Comparison of ENCODE assay signal across 19 cellular contexts in the genomic region with DNA sequence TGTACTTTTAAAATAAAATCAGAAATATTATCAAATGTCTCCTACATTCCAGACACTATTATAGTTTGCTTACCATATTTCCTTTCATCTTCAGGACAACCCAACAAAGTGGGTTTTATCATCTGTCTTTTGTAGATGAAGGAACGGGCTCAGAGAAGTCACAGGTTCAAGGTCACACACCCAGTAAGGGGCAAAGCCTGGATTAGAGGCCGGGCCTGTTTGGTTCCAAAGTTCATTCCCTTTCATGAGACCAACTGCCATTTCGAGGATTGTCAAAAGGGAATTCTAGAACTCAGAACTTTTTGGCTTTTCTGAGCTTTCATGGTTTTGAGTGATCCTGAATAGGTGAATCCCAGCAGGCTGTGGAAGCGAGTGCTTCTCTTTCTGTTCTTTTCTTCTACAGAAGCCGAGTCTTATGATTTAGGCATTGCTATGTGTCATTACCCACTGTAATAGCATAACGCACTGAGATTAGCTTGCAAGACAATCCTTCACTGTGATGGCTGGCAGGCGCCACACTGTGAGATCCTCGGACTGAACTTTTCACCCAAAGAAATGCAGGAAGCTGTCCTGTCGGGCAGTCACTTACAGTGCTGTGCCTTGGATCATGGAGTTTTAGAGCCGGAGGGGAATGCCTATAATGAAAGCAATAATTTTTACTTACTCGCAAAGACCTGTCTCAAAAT. TPM values are rescaled to one million over a fixed set of nuclear protein-coding genes. Genes with fewer than 3 reads are reported as not detected.
A peak's percentile ranks its signal among the peaks of the same experiment; 100 is the strongest.
DNase-seq lines count a peak whose midpoint lies in the region; ATAC-seq, FAIRE-seq and TF ChIP-seq lines count a peak whose summit lies in the region.
"Had no signal": no experiment of that assay in that cellular context is flagged by ENCODE, and none has a peak within 500 bp of the region (broad histone marks: within the 10 kb centered on the region; RNA-seq: fewer than 3 reads in every experiment).

No MANE protein-coding gene starts in this region.

- H3K79me2 ChIP-seq in GM23248 (ENCODE audit: insufficient read depth) (no peaks in the 10 kb centered on the region), SK-N-SH (ENCODE audit: insufficient read depth) (no peaks in the 10 kb centered on the region), H1 (ENCODE audit: control insufficient read depth in 1 of 2, insufficient read depth in 2 of 2, low read length in 2 of 2) (no peaks in the 10 kb centered on the region)

- TF ChIP-seq CTCF in SK-N-SH (IDR thresholded peaks at IDR 0.05), result no peak
- TF ChIP-seq CTCF in H1 (IDR thresholded peaks at IDR 0.05; ENCODE audit: control extremely low read depth in 1 of 3, insufficient read depth in 1 of 3, low read depth in 1 of 3, low read length in 3 of 3), result no peak

- H3K4ac ChIP-seq in H1 (replicated peaks; ENCODE audit: insufficient read length, low read depth, low read length), result no peak overlapping the region

- H2AK5ac ChIP-seq in H1 (ENCODE audit: low read depth, low read length), result no peak overlapping the region

- H2BK120ac ChIP-seq in H1 (replicated peaks; ENCODE audit: low read depth, low read length), result no peak overlapping the region

- H2BK20ac ChIP-seq in H1 (ENCODE audit: low read length), result no peak overlapping the region

- no peak for TF ChIP-seq RAD21 in SK-N-SH (IDR thresholded peaks at IDR 0.05; ENCODE audit: low read length)
- TF ChIP-seq RAD21 in H1 (IDR thresholded peaks at IDR 0.05 in 1 of 2, conservative IDR thresholded peaks at IDR 0.05 in 1 of 2; ENCODE audit: low read depth in 2 of 2, low read length in 2 of 2), result no peak

- H3K27ac ChIP-seq in GM23248 (peak overlapping the region; percentile 22; the same call in 1 of the 2 replicates), SK-N-SH (ENCODE audit: low read depth in 2 of 2, low read length in 1 of 2) (peak overlapping the region; percentile 9 to 87; a peak in 3 of 4 replicates), H1 (ENCODE audit: low read depth, low read length) (no peak overlapping the region)
- H3K27ac ChIP-seq: adrenal gland, right lobe of liver had no signal

- H3K9me3 ChIP-seq in GM23248 (ENCODE audit: low read depth), result no peaks in the 10 kb centered on the region
- H3K9me3 ChIP-seq in SK-N-SH, result no peaks in the 10 kb centered on the region
- H3K9me3 ChIP-seq in H1 (ENCODE audit: insufficient read depth in 2 of 2, low read depth in 1 of 2, low read length in 1 of 2), result no peaks in the 10 kb centered on the region
- H3K9me3 ChIP-seq: adrenal gland, right lobe of liver had no signal

- H3K9ac ChIP-seq in GM23248 (no peak overlapping the region), SK-N-SH (peak overlapping the region; percentile 50; the same call in 1 of the 2 replicates), H1 (replicated peaks in 1 of 4; ENCODE audit: extremely low read depth in 1 of 4, low read depth in 3 of 4, low read length in 3 of 4) (no peak overlapping the region)

- no peak for ATAC-seq in HG02885 (IDR thresholded peaks at IDR 0.05; ENCODE audit: poor library complexity, unreplicated experiment)

- H4K5ac ChIP-seq in H1 (ENCODE audit: insufficient read length, low read depth, low read length), result no peak overlapping the region

- no peaks in the 10 kb centered on the region for H3K79me1 ChIP-seq in H1 (ENCODE audit: low read depth, low read length)

- no peaks in the 10 kb centered on the region for H3K23me2 ChIP-seq in H1 (ENCODE audit: low read depth, low read length)

- H3K18ac ChIP-seq in H1 (ENCODE audit: extremely low read depth, low read length), result no peak overlapping the region

- no peak overlapping the region for H3K4me2 ChIP-seq in GM23248 (ENCODE audit: unreplicated experiment)
- peak overlapping the region; percentile 56 for H3K4me2 ChIP-seq in SK-N-SH
- no peak overlapping the region for H3K4me2 ChIP-seq in H1 (ENCODE audit: insufficient read depth in 1 of 2, low read depth in 2 of 2, low read length in 2 of 2)

- no peaks in the 10 kb centered on the region for H3K9me2 ChIP-seq in GM23248 (ENCODE audit: insufficient read depth)
- H3K9me2 ChIP-seq in SK-N-SH, result no peaks in the 10 kb centered on the region

- POLR2A ChIA-PET in SK-N-SH (lab: Yijun Ruan, JAX), result no interaction called here
- POLR2A ChIA-PET in H1 (lab: Charles Lee; ENCODE audit: partially characterized antibody), result no interaction called here

- H3K4me1 ChIP-seq in GM23248 (ENCODE audit: insufficient read depth), result peaks cover 40% of the 10 kb centered on the region
- peaks cover 15 to 17% of the 10 kb centered on the region in 2 experiments for H3K4me1 ChIP-seq in SK-N-SH (ENCODE audit: control insufficient read depth in 1 of 2, insufficient read depth in 2 of 2, low read depth in 1 of 2, low read length in 1 of 2)
- no peaks in the 10 kb centered on the region for H3K4me1 ChIP-seq in H1 (replicated peaks in 1 of 4; ENCODE audit: control insufficient read depth in 3 of 4, insufficient read depth in 4 of 4, low read length in 3 of 4)
- H3K4me1 ChIP-seq: adrenal gland, right lobe of liver had no signal

- no peak for FAIRE-seq in H1 (lab: Jason Lieb, UNC)

- H2BK5ac ChIP-seq in H1 (ENCODE audit: low read depth, low read length), result no peak overlapping the region

- H3F3A ChIP-seq in GM23248 (ENCODE audit: insufficient read depth) (peaks cover 22% of the 10 kb centered on the region), SK-N-SH (replicated peaks; ENCODE audit: insufficient read depth) (peaks cover 25% of the 10 kb centered on the region)

- H4K20me1 ChIP-seq in GM23248 (ENCODE audit: insufficient read depth), result no peaks in the 10 kb centered on the region
- no peaks in the 10 kb centered on the region for H4K20me1 ChIP-seq in SK-N-SH (ENCODE audit: insufficient read depth)
- no peaks in the 10 kb centered on the region for H4K20me1 ChIP-seq in H1 (replicated peaks in 1 of 2; ENCODE audit: control insufficient read depth in 1 of 2, insufficient read depth in 2 of 2, low read length in 2 of 2)

- TF ChIP-seq POLR2A in H1 (IDR thresholded peaks at IDR 0.05; ENCODE audit: control extremely low read depth in 1 of 2, low read depth in 2 of 2, low read length in 2 of 2), result no peak

- H3K36me3 ChIP-seq in GM23248 (ENCODE audit: low read depth) (no peaks in the 10 kb centered on the region), SK-N-SH (replicated peaks in 1 of 2; ENCODE audit: control insufficient read depth in 1 of 2, insufficient read depth in 2 of 2, low read length in 1 of 2) (no peaks in the 10 kb centered on the region), H1 (ENCODE audit: control insufficient read depth in 2 of 4, insufficient read depth in 4 of 4, low read length in 3 of 4) (no peaks in the 10 kb centered on the region)
- H3K36me3 ChIP-seq: adrenal gland, right lobe of liver had no signal

- no peak overlapping the region for H4K91ac ChIP-seq in H1 (replicated peaks; ENCODE audit: insufficient read length, low read length)

- H4K8ac ChIP-seq in H1 (ENCODE audit: extremely low read depth, insufficient read depth, low read length), result no peak overlapping the region

- H3K27me3 ChIP-seq in GM23248 (replicated peaks; ENCODE audit: insufficient read depth) (no peaks in the 10 kb centered on the region), SK-N-SH (ENCODE audit: insufficient read depth) (no peaks in the 10 kb centered on the region), H1 (replicated peaks in 1 of 4; ENCODE audit: control insufficient read depth in 3 of 4, extremely low read depth in 1 of 4, insufficient read depth in 3 of 4, low read length in 3 of 4) (no peaks in the 10 kb centered on the region)
- H3K27me3 ChIP-seq: adrenal gland, right lobe of liver had no signal

- H3K14ac ChIP-seq in H1 (ENCODE audit: insufficient read length), result no peak overlapping the region

- H2AFZ ChIP-seq in GM23248 (no peak overlapping the region), SK-N-SH (ENCODE audit: low read depth) (no peak overlapping the region), H1 (ENCODE audit: low read length) (0 out of 2 replicates have a peak overlapping the region, but pooled peaks have one; percentile 41)

- no peak overlapping the region for H2BK12ac ChIP-seq in H1 (ENCODE audit: low read depth, low read length)

- no peak overlapping the region for H3K56ac ChIP-seq in H1 (replicated peaks; ENCODE audit: insufficient read length, low read depth, low read length)

- CTCF ChIA-PET in SK-N-SH (lab: Yijun Ruan, JAX) (no interaction called here), H1 (lab: Charles Lee; ENCODE audit: partially characterized antibody) (interaction anchor here (0.6 kb wide), 2 partner anchors 11 to 1908 kb away, joined by 3 to 4 read pairs; no protein-coding TSS in a partner anchor)

- WGBS in GM23248 (ENCODE audit: low coverage in 1 of 2, low lambda C conversion rate in 2 of 2, missing lambda C conversion rate in 2 of 2), 2 experiments, result 92 to 98% methylated on average over 11 of the region's 11 CpGs
- 75% methylated on average over 11 of the region's 11 CpGs for WGBS in SK-N-SH (ENCODE audit: low lambda C conversion rate)
- 88% methylated on average over 11 of the region's 11 CpGs; no CpG with 5 or more reads in 1 of the 2 experiments for WGBS in H1 (ENCODE audit: extremely low coverage in 1 of 2, insufficient coverage in 1 of 2, insufficient read length in 1 of 2, insufficient replicate concordance in 2 of 2, low coverage in 1 of 2, low lambda C conversion rate in 2 of 2, missing lambda C conversion rate in 1 of 2), 2 experiments

- no peak overlapping the region for H3K23ac ChIP-seq in H1 (ENCODE audit: insufficient read length)

- H2BK15ac ChIP-seq in H1 (ENCODE audit: low read length), result no peak overlapping the region

- no peak for TF ChIP-seq EP300 in SK-N-SH (IDR thresholded peaks at IDR 0.05; ENCODE audit: borderline replicate concordance in 1 of 2, low read depth in 1 of 2, low read length in 1 of 2)
- TF ChIP-seq EP300 in H1 (IDR thresholded peaks at IDR 0.05; ENCODE audit: borderline replicate concordance in 1 of 2, low read depth in 2 of 2, low read length in 2 of 2), result no peak

- DNase-seq in GM23248, result no peak
- DNase-seq in SK-N-SH, result no peak
- no peak for DNase-seq in H1 (ENCODE audit: low read depth in 1 of 2, low spot score in 2 of 2)
- peak; percentile 51 for DNase-seq in non-pigmented ciliary epithelial cell (ENCODE audit: low read depth)
- DNase-seq in NCI-H187 (lab: John Stamatoyannopoulos, UW), result no peak
- DNase-seq in NCI-H510A treated with DMSO at 0.1 percent for 48 hours (lab: John Stamatoyannopoulos, UW), result no peak
- DNase-seq in stimulated activated CD4-positive, alpha-beta T cell treated with anti-CD3 and anti-CD28 coated beads, Interleukin-2, amount 100 ng/mL, for 24 hours, result no peak
- DNase-seq: activated B cell treated with CpG ODN at 0.5 μM for 24 hours; activated CD8-positive, alpha-beta memory T cell treated with anti-CD3 and anti-CD28 coated beads for 24 hours; adrenal gland; H9; hypothalamus; midbrain; NCI-H187 treated with DMSO at 0.1 percent for 48 hours; NCI-H510A; right lobe of liver; SHP77; T-helper 2 cell had no signal

- in situ Hi-C loops in GM23248 (cut with MboI), result no loop called here

- H3K4me3 ChIP-seq in GM23248 (no peak overlapping the region), SK-N-SH (ENCODE audit: low read depth in 2 of 2, low read length in 1 of 2) (no peak overlapping the region), H1 (ENCODE audit: extremely low read depth in 1 of 4, insufficient read depth in 2 of 4, low read depth in 3 of 4, low read length in 4 of 4) (no peak overlapping the region)
- H3K4me3 ChIP-seq: adrenal gland, right lobe of liver had no signal

RNA-seq across cellular contexts. Expression of gene ANKH, which starts 43.9 kb away (rescaled TPM):
- total RNA-seq in GM23248 (2014; rRNA removed; shearing (Covaris generic)), result 47.6 and 51.5 TPM in 2 replicates
- polyA plus RNA-seq in GM23248 (2016; fragmentation: Nextera tagmentation; extraction: Ambion mirVana) (42.3 and 45.9 TPM in 2 replicates), SK-N-SH (2012; rRNA removed) (14.8 and 22.0 TPM in 2 replicates), H1 (2011; rRNA removed) (5.3 and 7.9 TPM in 2 replicates)
- polyA plus RNA-seq in SK-N-SH (2012; cell fraction: cytosol; rRNA removed), result 13.9 and 22.2 TPM in 2 replicates
- 14.6 and 16.6 TPM in 2 replicates for polyA plus RNA-seq in SK-N-SH (2012; cell fraction: nucleus; rRNA removed)
- total RNA-seq in H1 (2021; fragmentation: NEBNext Ultra II Directional; extraction: Animal tissue kit (Norgen Biotek cat#: 25700)), result 12.1 and 13.0 TPM in 2 replicates
- 6.0 TPM for polyA plus RNA-seq in H1 (2011; cell fraction: cytosol; rRNA removed)
- 9.6 TPM for polyA plus RNA-seq in H1 (2011; cell fraction: nucleus; rRNA removed)
- 6.1 to 11.0 TPM (median 7.4 TPM) in 4 replicates for polyA plus RNA-seq in H1 (2012, experiment 1 of 2)
- polyA plus RNA-seq in H1 (2012, experiment 2 of 2), result 5.2 TPM
- polyA plus RNA-seq in H1 (2013, experiment 1 of 2), result 4.7 TPM
- polyA plus RNA-seq in H1 (2013, experiment 2 of 2), result 6.1 TPM
- polyA minus RNA-seq in H1 (2011; rRNA and poly(A)+ RNA removed), result 6.9 and 10.1 TPM in 2 replicates
- 6.3 TPM for polyA minus RNA-seq in H1 (2011; cell fraction: cytosol; rRNA and poly(A)+ RNA removed)
- 10.0 TPM for polyA minus RNA-seq in H1 (2011; cell fraction: nucleus; rRNA and poly(A)+ RNA removed)
